ENCODE assay signal across 22 cellular contexts in the genomic region with DNA sequence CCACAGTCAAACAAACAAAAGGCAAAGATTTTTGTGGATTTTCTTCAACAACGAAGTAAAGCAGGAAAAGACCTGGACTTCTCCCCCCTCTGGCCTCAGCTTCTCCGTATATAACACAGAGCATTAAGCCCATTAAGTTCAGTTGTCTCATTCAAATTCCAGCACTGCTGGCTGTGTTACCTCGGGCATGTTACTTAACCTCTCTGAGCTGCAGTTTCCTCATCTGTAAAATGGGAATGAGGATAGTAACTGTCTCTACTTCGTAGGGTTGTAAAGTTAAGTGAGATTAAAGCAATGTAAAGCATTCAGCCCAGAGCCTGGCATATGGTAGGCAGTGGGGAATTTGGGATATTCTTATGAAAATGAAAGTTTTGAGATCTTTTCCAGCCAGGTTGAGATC.
"Had no signal": no experiment of that assay in that cellular context is flagged by ENCODE, and none has a peak within 500 bp of the region (broad histone marks: within the 10 kb centered on the region; RNA-seq: fewer than 3 reads in every experiment).

No MANE protein-coding gene starts in this region.

- H3K4me1 ChIP-seq: foreskin keratinocyte, gastroesophageal sphincter, left lung, lower lobe of right lung had no signal

- H3K27ac ChIP-seq: coronary artery, dorsolateral prefrontal cortex, esophagus muscularis mucosa, foreskin keratinocyte, gastroesophageal sphincter, heart left ventricle, hepatocyte, left lung, lower lobe of right lung had no signal

- H3K79me2 ChIP-seq: hepatocyte had no signal

- FAIRE-seq: colon, endothelial cell of umbilical vein, frontal cortex, keratinocyte had no signal

- H3K27me3 ChIP-seq: dorsolateral prefrontal cortex, foreskin keratinocyte, heart left ventricle, hepatocyte, left lung had no signal

- H2AFZ ChIP-seq: hepatocyte had no signal

- H3K4me3 ChIP-seq: coronary artery, dorsolateral prefrontal cortex, esophagus muscularis mucosa, gastroesophageal sphincter, heart left ventricle, hepatocyte, left lung, lower lobe of right lung, mucosa of descending colon had no signal

- H3K4me2 ChIP-seq: hepatocyte had no signal

- DNase-seq: dermis blood vessel endothelial cell; dorsolateral prefrontal cortex; effector CD4-positive, alpha-beta T cell; effector memory CD4-positive, alpha-beta T cell; foreskin keratinocyte; hypothalamus; immature natural killer cell; left cardiac atrium; left lung; lower lobe of right lung; mesenchymal stem cell; mucosa of descending colon; naive B cell had no signal

- H3K9me3 ChIP-seq: esophagus muscularis mucosa, gastroesophageal sphincter, heart left ventricle, left lung, lower lobe of right lung, mucosa of descending colon had no signal

- ATAC-seq: foreskin keratinocyte, gastroesophageal sphincter, left cardiac atrium, left lung, lower lobe of right lung, mucosa of descending colon had no signal

- H3K36me3 ChIP-seq: esophagus muscularis mucosa, gastroesophageal sphincter, heart left ventricle, left lung, lower lobe of right lung had no signal
